In genomic region chr2:229835601-229836283, GRCh38 we compare ENCODE assay signal across 17 cellular contexts.
DNase-seq lines count a peak whose midpoint lies in the region; ATAC-seq, FAIRE-seq and TF ChIP-seq lines count a peak whose summit lies in the region.
"Had no signal": no experiment of that assay in that cellular context is flagged by ENCODE, and none has a peak within 500 bp of the region (broad histone marks: within the 10 kb centered on the region; RNA-seq: fewer than 3 reads in every experiment).

No MANE protein-coding gene starts in this region.

- TF ChIP-seq CTCF in HEK293 (tag by site-specific recombination; IDR thresholded peaks at IDR 0.05) (no peak), GM12878 (IDR thresholded peaks at IDR 0.05 in 2 of 3, conservative IDR thresholded peaks at IDR 0.05 in 1 of 3; ENCODE audit: control insufficient read depth in 2 of 3, extremely low read depth in 1 of 3, insufficient read depth in 1 of 3, low read depth in 3 of 3, low read length in 3 of 3) (no peak), osteoblast (IDR thresholded peaks at IDR 0.05; ENCODE audit: extremely low read depth, low read depth, low read length) (no peak)

- H2AFZ ChIP-seq in GM12878 (ENCODE audit: control insufficient read depth, low read depth, low read length), result no peak overlapping the region
- H2AFZ ChIP-seq in osteoblast (ENCODE audit: low read length), result no peak overlapping the region

- no peaks in the 10 kb centered on the region for H3K27me3 Mint-ChIP-seq in activated T-cell treated with anti-CD3 and anti-CD28 coated beads, Interleukin-2, amount 50 U/mL, for 24 hours

- H4K20me1 ChIP-seq in GM12878 (ENCODE audit: control insufficient read depth, insufficient read depth) (no peaks in the 10 kb centered on the region; the same call in 1 of the 2 replicates), osteoblast (ENCODE audit: insufficient read depth, low read length) (peaks cover 32% of the 10 kb centered on the region)

- no peak for ATAC-seq in GM12878
- ATAC-seq: HCT116, left ventricle myocardium superior had no signal

- no peaks in the 10 kb centered on the region for H3K27me3 ChIP-seq in GM12878 (replicated peaks in 1 of 2; ENCODE audit: control insufficient read depth in 2 of 2, insufficient read depth in 2 of 2, low read length in 1 of 2)
- no peaks in the 10 kb centered on the region for H3K27me3 ChIP-seq in osteoblast (ENCODE audit: insufficient read depth, low read length)
- H3K27me3 ChIP-seq: neutrophil had no signal

- H3K79me2 ChIP-seq in GM12878 (ENCODE audit: control insufficient read depth, insufficient read depth, low read length), result no peaks in the 10 kb centered on the region; the same call in none of the 2 replicates
- peaks cover 69% of the 10 kb centered on the region for H3K79me2 ChIP-seq in osteoblast (ENCODE audit: insufficient read depth, low read length)

- peaks cover 9 to 46% of the 10 kb centered on the region in 2 experiments for H3K36me3 ChIP-seq in HEK293 (ENCODE audit: control insufficient read depth in 2 of 2, insufficient read depth in 1 of 2, low read length in 2 of 2)
- peaks cover 2 to 15% of the 10 kb centered on the region in 2 experiments for H3K36me3 ChIP-seq in GM12878 (ENCODE audit: control insufficient read depth in 2 of 2, insufficient read depth in 2 of 2, low read length in 1 of 2)
- peaks cover 17% of the 10 kb centered on the region for H3K36me3 ChIP-seq in osteoblast (ENCODE audit: insufficient read depth, low read length)

- BruUV-seq in GM12878 (replicated peaks; lab: Mats Ljungman, UMichigan), result no TSS peak

- no peak overlapping the region for H3K4me3 Mint-ChIP-seq in activated T-cell treated with anti-CD3 and anti-CD28 coated beads, Interleukin-2, amount 50 U/mL, for 24 hours

- H3K27ac ChIP-seq in HEK293 (ENCODE audit: extremely low read depth, low read depth, low read length), result no peak overlapping the region
- no peak overlapping the region for H3K27ac ChIP-seq in GM12878 (ENCODE audit: control insufficient read depth, insufficient read depth)
- no peak overlapping the region for H3K27ac ChIP-seq in osteoblast (ENCODE audit: low read depth, low read length)
- H3K27ac ChIP-seq: neutrophil had no signal

- in situ Hi-C loops in GM12878 (cut with MboI), result no loop called here

- CTCF ChIA-PET in HEK293 (lab: Yijun Ruan, JAX) (interaction anchor here (1.0 to 1.2 kb wide), 2 partner anchors 8 to 486 kb away, joined by 3 read pairs; no protein-coding TSS in a partner anchor), GM12878 (lab: Yijun Ruan, JAX) (interaction anchor here (0.6 to 1.5 kb wide), 7 partner anchors 8 to 37 kb away, joined by 3 to 5 read pairs (median 3); no protein-coding TSS in a partner anchor), HEK293T (lab: Yijun Ruan, JAX) (interaction anchor here (1.2 kb wide), 1 partner anchor 13 kb away, joined by 4 read pairs; no protein-coding TSS in a partner anchor)

- H3K4me3 ChIP-seq in HEK293 (ENCODE audit: low read depth, low read length) (no peak overlapping the region), GM12878 (no peak overlapping the region), osteoblast (ENCODE audit: insufficient read depth, low read length) (no peak overlapping the region)

- SMC1A ChIA-PET in GM12878 (lab: Charles Lee; ENCODE audit: uncharacterized antibody, unreplicated experiment), result interaction anchor here (1.0 to 2.2 kb wide), 6 partner anchors 9 to 67 kb away, joined by 3 to 8 read pairs (median 4); no protein-coding TSS in a partner anchor

- H3K9me3 ChIP-seq in HEK293 (ENCODE audit: control insufficient read depth, insufficient read depth, low read depth, low read length), result no peaks in the 10 kb centered on the region
- H3K9me3 ChIP-seq in GM12878 (replicated peaks; ENCODE audit: control insufficient read depth, insufficient read depth, low read length), result no peaks in the 10 kb centered on the region
- H3K9me3 ChIP-seq in osteoblast (ENCODE audit: low read depth, low read length), result no peaks in the 10 kb centered on the region
- H3K9me3 ChIP-seq: neutrophil had no signal

- no peak for TF ChIP-seq POLR2A in GM12878 (IDR thresholded peaks at IDR 0.05; ENCODE audit: low read depth, low read length)

- H3K9me3 Mint-ChIP-seq in activated T-cell treated with anti-CD3 and anti-CD28 coated beads, Interleukin-2, amount 50 U/mL, for 24 hours, result no peaks in the 10 kb centered on the region

- no peak overlapping the region for H3K9ac ChIP-seq in GM12878 (ENCODE audit: control insufficient read depth, insufficient read depth, low read length)

- no peak for FAIRE-seq in GM12878 (lab: Jason Lieb, UNC)
- FAIRE-seq: urothelium cell line had no signal

- TF ChIP-seq RAD21 in GM12878 (IDR thresholded peaks at IDR 0.05; ENCODE audit: insufficient read depth, low read depth, low read length), result no peak

- DNase-seq in activated T-cell treated with anti-CD3 and anti-CD28 coated beads, Interleukin-2, amount 50 U/mL, for 24 hours, result no peak
- DNase-seq in activated T-cell treated with anti-CD3 and anti-CD28 coated beads, Interleukin-2, amount 50 U/mL, for 48 hours, result no peak
- DNase-seq in GM12878 (ENCODE audit: low read depth, low spot score) (no peak), osteoblast (ENCODE audit: insufficient read length, low spot score, missing footprints) (no peak), HEK293T (ENCODE audit: extremely low spot score) (no peak), NCI-H526 treated with DMSO at 0.1 percent for 48 hours (lab: John Stamatoyannopoulos, UW) (no peak), kidney glomerular epithelial cell (lab: John Stamatoyannopoulos, UW) (no peak)
- DNase-seq: effector CD4-positive, alpha-beta T cell; GDM1; head of caudate nucleus; left ventricle myocardium superior; NCI-H146; NCI-H774 had no signal

- intact Hi-C loops in GM12878 (cut with micrococcal nuclease; ENCODE audit: unreplicated experiment), result no loop called here

- H3K4me1 ChIP-seq in HEK293 (ENCODE audit: control insufficient read depth, insufficient read depth, low read length) (peaks cover 9% of the 10 kb centered on the region; the same call in 1 of the 2 replicates), GM12878 (ENCODE audit: control insufficient read depth, insufficient read depth, low read length) (no peaks in the 10 kb centered on the region; the same call in 1 of the 2 replicates), osteoblast (ENCODE audit: insufficient read depth, low read length) (peaks cover 3% of the 10 kb centered on the region)

- TF ChIP-seq EP300 in GM12878 (IDR thresholded peaks at IDR 0.05; ENCODE audit: borderline replicate concordance in 1 of 2, control insufficient read depth in 1 of 2, low read depth in 2 of 2, low read length in 2 of 2), result no peak

- peaks cover 68% of the 10 kb centered on the region for H3K4me1 Mint-ChIP-seq in activated T-cell treated with anti-CD3 and anti-CD28 coated beads, Interleukin-2, amount 50 U/mL, for 24 hours (ENCODE audit: low read depth)

- POLR2A ChIA-PET in HEK293 (lab: Yijun Ruan, JAX) (interaction anchor here (1.4 kb wide), 1 partner anchor 15 kb away, joined by 5 read pairs; no protein-coding TSS in a partner anchor), GM12878 (lab: Charles Lee) (no interaction called here), HEK293T (lab: Yijun Ruan, JAX) (no interaction called here)

- WGBS in GM12878 (ENCODE audit: insufficient coverage, insufficient replicate concordance, low lambda C conversion rate, missing lambda C conversion rate), result 62% methylated on average over 3 of the region's 3 CpGs

- no peak overlapping the region for H3K4me2 ChIP-seq in GM12878 (ENCODE audit: control insufficient read depth, insufficient read depth)
- H3K4me2 ChIP-seq in osteoblast (ENCODE audit: insufficient read depth, low read length), result peak overlapping the region; percentile 9

- RAD21 ChIA-PET in GM12878 (lab: Charles Lee; ENCODE audit: unreplicated experiment), result interaction anchor here (1.4 to 1.6 kb wide), 2 partner anchors 21 to 84 kb away, joined by 3 read pairs; no protein-coding TSS in a partner anchor

- H3K27ac Mint-ChIP-seq in activated T-cell treated with anti-CD3 and anti-CD28 coated beads, Interleukin-2, amount 50 U/mL, for 24 hours, result peak overlapping the region; percentile 19

- peaks cover 87% of the 10 kb centered on the region for H3K36me3 Mint-ChIP-seq in activated T-cell treated with anti-CD3 and anti-CD28 coated beads, Interleukin-2, amount 50 U/mL, for 24 hours (ENCODE audit: low read depth)

TF ChIP-seq in HEK293, 187 proteins besides CTCF, POLR2A, EP300 and RAD21 (continues in another document):
- TF ChIP-seq ZNF239 (tag by site-specific recombination; IDR thresholded peaks at IDR 0.05), result no peak

TF ChIP-seq in GM12878, 131 proteins besides CTCF, POLR2A, EP300 and RAD21:
- TF ChIP-seq, protein P1, sequence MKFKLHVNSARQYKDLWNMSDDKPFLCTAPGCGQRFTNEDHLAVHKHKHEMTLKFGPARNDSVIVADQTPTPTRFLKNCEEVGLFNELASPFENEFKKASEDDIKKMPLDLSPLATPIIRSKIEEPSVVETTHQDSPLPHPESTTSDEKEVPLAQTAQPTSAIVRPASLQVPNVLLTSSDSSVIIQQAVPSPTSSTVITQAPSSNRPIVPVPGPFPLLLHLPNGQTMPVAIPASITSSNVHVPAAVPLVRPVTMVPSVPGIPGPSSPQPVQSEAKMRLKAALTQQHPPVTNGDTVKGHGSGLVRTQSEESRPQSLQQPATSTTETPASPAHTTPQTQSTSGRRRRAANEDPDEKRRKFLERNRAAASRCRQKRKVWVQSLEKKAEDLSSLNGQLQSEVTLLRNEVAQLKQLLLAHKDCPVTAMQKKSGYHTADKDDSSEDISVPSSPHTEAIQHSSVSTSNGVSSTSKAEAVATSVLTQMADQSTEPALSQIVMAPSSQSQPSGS (IDR thresholded peaks at IDR 0.05; ENCODE audit: low read length), result no peak
- TF ChIP-seq RUNX3 (IDR thresholded peaks at IDR 0.05; ENCODE audit: low read length), result peak; percentile 52; the same call in 1 of the 2 replicates

TF ChIP-seq in HEK293T, 16 proteins besides CTCF, POLR2A, EP300 and RAD21:
- TF ChIP-seq HDGF (IDR thresholded peaks at IDR 0.05; ENCODE audit: borderline replicate concordance) (no peak), ELF4 (IDR thresholded peaks at IDR 0.05) (no peak)
